In the genomic region with DNA sequence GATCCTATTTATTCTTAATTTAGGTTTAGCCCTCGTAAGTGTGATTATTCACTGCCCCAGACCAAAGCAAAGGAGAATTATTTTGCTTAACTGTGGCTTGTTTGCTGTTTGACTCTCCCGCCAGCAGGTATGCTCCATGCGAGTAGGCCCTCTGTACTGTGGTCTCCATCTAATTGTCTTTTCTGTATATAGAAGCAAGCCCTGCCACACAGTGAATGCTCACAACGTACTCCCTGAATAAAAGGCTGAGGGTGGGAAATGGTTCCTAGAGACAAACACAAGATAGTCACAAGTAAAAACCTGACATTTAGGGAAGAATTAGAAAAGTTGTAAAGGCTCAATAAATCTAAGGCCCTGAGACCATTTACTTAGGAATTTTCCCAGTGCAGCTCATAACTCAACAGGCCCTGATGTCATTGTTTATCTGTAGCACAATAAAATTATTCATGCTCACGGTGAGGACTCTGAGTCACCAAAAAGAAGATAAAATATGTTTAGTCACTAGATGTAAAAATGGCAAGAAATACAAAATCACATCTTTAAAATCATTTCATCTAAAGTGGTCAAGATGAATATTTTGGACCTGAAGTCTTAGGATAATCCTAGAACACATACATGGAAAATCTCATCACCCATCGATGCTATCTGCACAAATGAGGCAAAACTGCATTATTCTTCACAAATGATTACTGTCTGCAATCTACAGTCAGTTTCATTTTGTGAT, we compare ENCODE assay signal across 12 cellular contexts.
DNase-seq lines count a peak whose midpoint lies in the region; ATAC-seq and TF ChIP-seq lines count a peak whose summit lies in the region.
"Had no signal": no experiment of that assay in that cellular context is flagged by ENCODE, and none has a peak within 500 bp of the region (broad histone marks: within the 10 kb centered on the region; RNA-seq: fewer than 3 reads in every experiment).

No MANE protein-coding gene starts in this region.

- H3K27me3 ChIP-seq in left lung (no peaks in the 10 kb centered on the region), tibial artery (no peaks in the 10 kb centered on the region), esophagus squamous epithelium (no peaks in the 10 kb centered on the region)
- H3K27me3 ChIP-seq: MG63 had no signal

- H3K4me3 ChIP-seq in AG09309 (ENCODE audit: control insufficient read depth, low read depth, low read length) (no peak overlapping the region), LNCaP clone FGC (ENCODE audit: low read depth, low read length) (no peak overlapping the region), choroid plexus epithelial cell (ENCODE audit: low read depth, low read length) (no peak overlapping the region), left lung (no peak overlapping the region), tibial artery (no peak overlapping the region), esophagus squamous epithelium (no peak overlapping the region)
- H3K4me3 ChIP-seq: MG63 had no signal

- no peaks in the 10 kb centered on the region for H3K4me1 ChIP-seq in left lung
- no peaks in the 10 kb centered on the region for H3K4me1 ChIP-seq in tibial artery
- no peaks in the 10 kb centered on the region for H3K4me1 ChIP-seq in esophagus squamous epithelium

- 67 to 77% methylated on average over 6 of the region's 6 CpGs for WGBS in esophagus squamous epithelium, 2 donors

- H3K9me3 ChIP-seq in left lung (no peaks in the 10 kb centered on the region), tibial artery (no peaks in the 10 kb centered on the region), esophagus squamous epithelium (no peaks in the 10 kb centered on the region)
- H3K9me3 ChIP-seq: MG63 had no signal

- no peak for TF ChIP-seq CTCF in AG09309 (IDR thresholded peaks at IDR 0.05; ENCODE audit: control insufficient read depth, insufficient read depth, low read depth, low read length, missing control alignments)
- TF ChIP-seq CTCF in LNCaP clone FGC (IDR thresholded peaks at IDR 0.05; ENCODE audit: control insufficient read depth, extremely low read depth, insufficient read depth) = no peak
- TF ChIP-seq CTCF in choroid plexus epithelial cell (conservative IDR thresholded peaks at IDR 0.05; ENCODE audit: low read depth, low read length) = no peak
- no peak for TF ChIP-seq CTCF in left lung (IDR thresholded peaks at IDR 0.05)
- no peak for TF ChIP-seq CTCF in tibial artery (IDR thresholded peaks at IDR 0.05)
- no peak for TF ChIP-seq CTCF in esophagus squamous epithelium (IDR thresholded peaks at IDR 0.05)

- H3K36me3 ChIP-seq in left lung (no peaks in the 10 kb centered on the region), tibial artery (no peaks in the 10 kb centered on the region), esophagus squamous epithelium (no peaks in the 10 kb centered on the region)
- H3K36me3 ChIP-seq: MG63 had no signal

- DNase-seq in AG09309 (ENCODE audit: low read depth) (peak; percentile 84), LNCaP clone FGC (ENCODE audit: low read depth) (peak; percentile 82), choroid plexus epithelial cell (ENCODE audit: low read depth) (peak; percentile 71), left lung (no peak), tibial artery (no peak), esophagus squamous epithelium (lab: John Stamatoyannopoulos, UW) (no peak), NAMALWA (ENCODE audit: low spot score) (no peak)
- DNase-seq: effector CD8-positive, alpha-beta T cell; left cardiac atrium; MG63; occipital lobe had no signal

- ATAC-seq in left lung (peak; percentile 25), GM18867 (IDR thresholded peaks at IDR 0.05; ENCODE audit: unreplicated experiment) (no peak)

- no peak overlapping the region for H3K27ac ChIP-seq in left lung
- H3K27ac ChIP-seq in tibial artery = no peak overlapping the region
- no peak overlapping the region for H3K27ac ChIP-seq in esophagus squamous epithelium

- no peak for TF ChIP-seq POLR2A in esophagus squamous epithelium (IDR thresholded peaks at IDR 0.05)

- intact Hi-C loops in left lung (cut with DNase I) (no loop called here), tibial artery (cut with DNase I; ENCODE audit: low total_unique reads) (no loop called here), esophagus squamous epithelium (cut with DNase I) (no loop called here)

Comparison
In these comparisons a context has a peak if more than half of its experiments do, and no peak if none do; other contexts are left out.
1. DNase-seq: peak in AG09309 (single experiment), LNCaP clone FGC (single experiment) and choroid plexus epithelial cell (single experiment); none in left lung (0 of 2), tibial artery (0 of 2), esophagus squamous epithelium (single experiment) and NAMALWA (single experiment).